6 cellular contexts compared by ENCODE assay signal in the genomic region with DNA sequence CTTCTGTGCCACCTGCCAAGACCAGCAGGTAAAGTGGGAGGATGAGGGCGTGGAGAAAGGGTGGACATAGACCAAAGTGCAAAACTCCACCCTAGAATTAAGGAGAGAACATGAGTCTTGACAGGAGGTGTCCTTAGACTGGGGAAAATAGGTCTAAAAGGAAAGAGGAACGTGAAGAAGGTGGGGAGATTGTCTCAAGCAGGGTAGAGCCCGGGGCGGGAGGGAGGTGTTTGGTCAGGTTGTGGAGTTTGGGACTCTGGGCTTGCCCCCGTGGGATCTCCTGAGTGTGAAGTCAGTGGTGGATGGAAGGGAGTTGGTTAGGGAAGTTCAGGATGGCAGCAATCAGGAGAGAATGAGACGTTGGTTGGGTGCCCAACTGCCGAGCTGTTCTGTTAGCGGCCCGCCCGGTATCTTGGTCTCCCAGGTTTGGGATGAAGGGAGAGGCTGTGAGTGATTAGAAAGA. TPM values are rescaled to one million over a fixed set of nuclear protein-coding genes. Genes with fewer than 3 reads are reported as not detected.
A peak's percentile ranks its signal among the peaks of the same experiment; 100 is the strongest.
DNase-seq lines count a peak whose midpoint lies in the region; ATAC-seq, FAIRE-seq and TF ChIP-seq lines count a peak whose summit lies in the region.

No MANE protein-coding gene starts in this region.

- peak overlapping the region; percentile 92 for H3K27ac Mint-ChIP-seq in astrocyte (ENCODE audit: unreplicated experiment)
- peak overlapping the region; percentile 95 to 100 (median 97) for H3K27ac Mint-ChIP-seq in naive thymus-derived CD4-positive, alpha-beta T cell

- no peaks in the 10 kb centered on the region for H3K27me3 ChIP-seq in astrocyte (ENCODE audit: insufficient read depth, low read length)
- H3K27me3 ChIP-seq in naive thymus-derived CD4-positive, alpha-beta T cell (ENCODE audit: control insufficient read depth in 2 of 2, insufficient read depth in 2 of 2, low read length in 2 of 2), result no peaks in the 10 kb centered on the region

- H3K36me3 ChIP-seq in astrocyte (ENCODE audit: insufficient read depth, low read length), result no peaks in the 10 kb centered on the region
- peaks cover 0 to 32% (median 2%) of the 10 kb centered on the region in 3 experiments for H3K36me3 ChIP-seq in naive thymus-derived CD4-positive, alpha-beta T cell (ENCODE audit: control insufficient read depth in 2 of 3, insufficient read depth in 3 of 3, low read length in 3 of 3)

- no peak for ATAC-seq in naive thymus-derived CD4-positive, alpha-beta T cell
- ATAC-seq in GM18858 (IDR thresholded peaks at IDR 0.05; ENCODE audit: unreplicated experiment) (no peak), HG02759 (IDR thresholded peaks at IDR 0.05; ENCODE audit: unreplicated experiment) (no peak), HG03432 (IDR thresholded peaks at IDR 0.05; ENCODE audit: unreplicated experiment) (no peak)

- no peaks in the 10 kb centered on the region for H3K9me3 Mint-ChIP-seq in astrocyte (ENCODE audit: unreplicated experiment)
- peaks cover 0 to 11% (median 0%) of the 10 kb centered on the region in 11 donors for H3K9me3 Mint-ChIP-seq in naive thymus-derived CD4-positive, alpha-beta T cell

- peak overlapping the region; percentile 92 for H3K4me2 ChIP-seq in astrocyte (ENCODE audit: low read length)

- FAIRE-seq in astrocyte (lab: Jason Lieb, UNC), result no peak

- no peaks in the 10 kb centered on the region for H4K20me1 ChIP-seq in astrocyte (ENCODE audit: insufficient read depth, low read length)

- intact Hi-C loops in naive thymus-derived CD4-positive, alpha-beta T cell (cut with micrococcal nuclease), result loop anchor here (1.0 to 5.0 kb wide), 3 partner anchors 9 to 1591 kb away; partner anchors contain the start of genes DDIT3 (in 1 of the 2) and MBD6 (in 1 of the 2)

- H3K4me3 Mint-ChIP-seq in astrocyte (ENCODE audit: unreplicated experiment), result peak overlapping the region; percentile 94
- H3K4me3 Mint-ChIP-seq in naive thymus-derived CD4-positive, alpha-beta T cell, result peak overlapping the region; percentile 96 to 100 (median 98)

- peak overlapping the region; percentile 58 for H3K27ac ChIP-seq in astrocyte (ENCODE audit: low read depth, low read length)
- peak overlapping the region; percentile 90 for H3K27ac ChIP-seq in naive thymus-derived CD4-positive, alpha-beta T cell (ENCODE audit: low read depth, low read length)

- peaks cover 23% of the 10 kb centered on the region for H3K79me2 ChIP-seq in astrocyte (ENCODE audit: insufficient read depth, low read length)

- DNase-seq in astrocyte (ENCODE audit: low read depth), result no peak
- no peak for DNase-seq in naive thymus-derived CD4-positive, alpha-beta T cell

- no peak for TF ChIP-seq CTCF in GM12875 (IDR thresholded peaks at IDR 0.05; ENCODE audit: borderline replicate concordance, insufficient read depth, low read depth, low read length)
- TF ChIP-seq CTCF in astrocyte (IDR thresholded peaks at IDR 0.05; ENCODE audit: insufficient read depth, low read depth, low read length), result no peak

- CTCF ChIA-PET in naive thymus-derived CD4-positive, alpha-beta T cell (lab: Charles Lee), result interaction anchor here (0.6 to 4.6 kb wide), 2 partner anchors 42 to 101 kb away, joined by 3 to 22 read pairs; partner anchors contain the start of gene DNAJC14

- peaks cover 4% of the 10 kb centered on the region for H3K36me3 Mint-ChIP-seq in astrocyte (ENCODE audit: low read depth, unreplicated experiment)
- peaks cover 7 to 55% (median 38%) of the 10 kb centered on the region in 5 donors for H3K36me3 Mint-ChIP-seq in naive thymus-derived CD4-positive, alpha-beta T cell

- H3K4me3 ChIP-seq in GM12875 (ENCODE audit: low read depth, low read length) (peak overlapping the region; percentile 90), astrocyte (ENCODE audit: insufficient read depth, low read depth, low read length) (peak overlapping the region; percentile 55)
- peak overlapping the region; percentile 82 for H3K4me3 ChIP-seq in naive thymus-derived CD4-positive, alpha-beta T cell (ENCODE audit: low read length)

- no peaks in the 10 kb centered on the region for H3K9me3 ChIP-seq in astrocyte (ENCODE audit: insufficient read depth, low read depth, low read length)
- H3K9me3 ChIP-seq in naive thymus-derived CD4-positive, alpha-beta T cell (ENCODE audit: control insufficient read depth in 2 of 3, low read length in 3 of 3), result no peaks in the 10 kb centered on the region

- POLR2A ChIA-PET in naive thymus-derived CD4-positive, alpha-beta T cell (lab: Charles Lee), result interaction anchor here (0.6 to 22.1 kb wide), 14 partner anchors 15 to 1180 kb away, joined by 3 to 728 read pairs (median 8); partner anchors contain the start of genes DNAJC14, MYL6, ORMDL2 and RAB5B

- peak overlapping the region; percentile 85 for H2AFZ ChIP-seq in astrocyte (ENCODE audit: low read depth, low read length)

- peaks cover 48% of the 10 kb centered on the region for H3K4me1 Mint-ChIP-seq in astrocyte (ENCODE audit: low read depth, unreplicated experiment)
- H3K4me1 Mint-ChIP-seq in naive thymus-derived CD4-positive, alpha-beta T cell, result peaks cover 28 to 59% (median 45%) of the 10 kb centered on the region in 7 donors

- H3K9ac ChIP-seq in astrocyte (ENCODE audit: low read length), result peak overlapping the region; percentile 83

- no peaks in the 10 kb centered on the region for H3K27me3 Mint-ChIP-seq in astrocyte (ENCODE audit: low read depth, unreplicated experiment)
- peaks cover 0 to 2% (median 0%) of the 10 kb centered on the region in 5 donors for H3K27me3 Mint-ChIP-seq in naive thymus-derived CD4-positive, alpha-beta T cell

- H3K4me1 ChIP-seq in astrocyte (ENCODE audit: insufficient read depth, low read length), result peaks cover 35% of the 10 kb centered on the region
- H3K4me1 ChIP-seq in naive thymus-derived CD4-positive, alpha-beta T cell (ENCODE audit: control insufficient read depth in 2 of 2, insufficient read depth in 2 of 2, low read length in 2 of 2), result peaks cover 24 to 54% of the 10 kb centered on the region in 2 donors

RNA-seq across cellular contexts. Expression of gene DGKA, which starts 0.4 kb away (rescaled TPM):
- total RNA-seq in astrocyte, result 108 and 118 TPM in 2 replicates
- total RNA-seq in naive thymus-derived CD4-positive, alpha-beta T cell, result 1,000 to 10,000 TPM in 3 of 5 experiments, 100 to 1,000 TPM in 2; 705 to 1,507 (median 1,164) TPM
- polyA plus RNA-seq in naive thymus-derived CD4-positive, alpha-beta T cell, result 100 to 1,000 TPM; 259 to 557 TPM

RNA-seq across cellular contexts. Expression of gene PYM1, which starts 3.7 kb away (rescaled TPM):
- total RNA-seq in astrocyte, result 31.5 and 33.6 TPM in 2 replicates
- total RNA-seq in naive thymus-derived CD4-positive, alpha-beta T cell, result 10 to 100 TPM; 18.5 to 46.9 (median 35.0) TPM
- 10 to 100 TPM; 62.1 to 70.7 TPM for polyA plus RNA-seq in naive thymus-derived CD4-positive, alpha-beta T cell

RNA-seq across cellular contexts. Expression of gene PMEL, which starts 34.5 kb away (rescaled TPM):
- 3.9 and 13.8 TPM in 2 replicates for total RNA-seq in astrocyte
- not detected for total RNA-seq in naive thymus-derived CD4-positive, alpha-beta T cell
- under 1 TPM; 0.09 to 0.57 TPM for polyA plus RNA-seq in naive thymus-derived CD4-positive, alpha-beta T cell

RNA-seq across cellular contexts. Expression of gene CDK2, which starts 35.3 kb away (rescaled TPM):
- 37.8 and 44.3 TPM in 2 replicates for total RNA-seq in astrocyte
- total RNA-seq in naive thymus-derived CD4-positive, alpha-beta T cell, result 10 to 100 TPM; 19.0 to 77.2 (median 24.1) TPM
- polyA plus RNA-seq in naive thymus-derived CD4-positive, alpha-beta T cell, result 1 to 10 TPM; 7.0 to 9.6 TPM

RNA-seq across cellular contexts. Expression of gene RAB5B, which starts 42.5 kb away (rescaled TPM):
- total RNA-seq in astrocyte, result 110 and 127 TPM in 2 replicates
- total RNA-seq in naive thymus-derived CD4-positive, alpha-beta T cell, result 100 to 1,000 TPM in 1 of 5 experiments, 10 to 100 TPM in 4; 45.2 to 109 (median 62.7) TPM
- 10 to 100 TPM; 69.6 to 86.7 TPM for polyA plus RNA-seq in naive thymus-derived CD4-positive, alpha-beta T cell
